20 cellular contexts compared by ENCODE assay signal in the genomic region with DNA sequence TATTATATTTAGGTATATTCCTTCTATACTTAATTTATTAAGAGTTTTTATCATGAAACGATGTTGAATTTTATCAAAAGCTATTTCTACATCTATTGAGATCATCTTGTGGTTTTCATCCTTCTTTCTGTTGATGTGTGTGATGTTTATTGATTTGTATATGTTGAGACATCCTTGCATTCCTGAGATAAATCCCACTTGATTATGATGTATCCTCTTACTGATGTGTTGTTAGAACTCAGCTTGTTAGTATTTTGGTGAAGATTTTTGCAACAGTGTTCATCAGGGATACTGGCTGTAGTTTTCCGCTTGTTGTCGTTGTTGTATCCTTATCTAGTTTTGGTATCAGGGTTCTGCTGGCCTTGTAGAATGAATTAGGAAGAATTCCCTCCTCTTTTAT.
DNase-seq lines count a peak whose midpoint lies in the region; ATAC-seq, FAIRE-seq and TF ChIP-seq lines count a peak whose summit lies in the region.
"Had no signal": no experiment of that assay in that cellular context is flagged by ENCODE, and none has a peak within 500 bp of the region (broad histone marks: within the 10 kb centered on the region; RNA-seq: fewer than 3 reads in every experiment).

No MANE protein-coding gene starts in this region.

- no peaks in the 10 kb centered on the region for H3K27me3 ChIP-seq in Peyer's patch
- H3K27me3 ChIP-seq: BE2C had no signal

- H3K36me3 ChIP-seq in Peyer's patch, result no peaks in the 10 kb centered on the region
- H3K36me3 ChIP-seq in kidney (ENCODE audit: control insufficient read depth in 1 of 2, insufficient read depth in 2 of 2, low read length in 2 of 2), result peaks cover 0 to 4% of the 10 kb centered on the region in 2 donors
- H3K36me3 ChIP-seq: BE2C, HAP-1 had no signal

- no peak for FAIRE-seq in kidney (lab: Jason Lieb, UNC)
- FAIRE-seq: A204.1, H1 had no signal

- H3K9me3 ChIP-seq in Peyer's patch, result peaks cover 0 to 6% (median 0%) of the 10 kb centered on the region in 4 donors
- peaks cover 0 to 14% of the 10 kb centered on the region in 2 donors for H3K9me3 ChIP-seq in kidney (ENCODE audit: control insufficient read depth in 1 of 2, low read length in 2 of 2)
- H3K9me3 ChIP-seq: BE2C had no signal

- TF ChIP-seq POLR2A in Peyer's patch (IDR thresholded peaks at IDR 0.05), result no peak

- no peaks in the 10 kb centered on the region for H3K4me1 ChIP-seq in Peyer's patch
- H3K4me1 ChIP-seq in kidney (ENCODE audit: control insufficient read depth in 1 of 2, insufficient read depth in 1 of 2, low read depth in 1 of 2, low read length in 2 of 2), result no peaks in the 10 kb centered on the region
- H3K4me1 ChIP-seq: BE2C, Caco-2, HAP-1 had no signal

- no peak for TF ChIP-seq CTCF in Peyer's patch (IDR thresholded peaks at IDR 0.05)
- no peak for TF ChIP-seq CTCF in kidney (IDR thresholded peaks at IDR 0.05; ENCODE audit: borderline replicate concordance, extremely low read depth, insufficient read depth)

- peak; percentile 47 for DNase-seq in HCEC 1CT
- DNase-seq in amniotic epithelial cell (ENCODE audit: low read depth), result peak; percentile 93
- DNase-seq in iris pigment epithelial cell (ENCODE audit: low read depth), result peak; percentile 73
- DNase-seq in Peyer's patch, result no peak
- DNase-seq in stimulated activated CD4-positive, alpha-beta T cell treated with anti-CD3 and anti-CD28 coated beads, Interleukin-4, amount 100 ng/mL, for 4 hours, result no peak
- no peak for DNase-seq in kidney
- DNase-seq: ACHN; BE2C; C1 segment of cervical spinal cord; Caco-2; CD4-positive, CD25-positive, alpha-beta regulatory T cell; DMS153; DMS79 treated with DMSO at 0.1 percent for 48 hours; GF-D8; KBM-7 had no signal

- no peak overlapping the region for H3K9ac ChIP-seq in kidney (ENCODE audit: low read length in 2 of 2)

- ATAC-seq in GM19324 (IDR thresholded peaks at IDR 0.05; ENCODE audit: low FRiP score, unreplicated experiment), result no peak

- intact Hi-C loops in kidney (cut with DNase I), result no loop called here

- H3K27ac ChIP-seq in Peyer's patch (no peak overlapping the region), kidney (ENCODE audit: low read depth in 2 of 2, low read length in 2 of 2) (no peak overlapping the region)
- H3K27ac ChIP-seq: HL-60 had no signal

- no peak overlapping the region for H3K4me3 ChIP-seq in Peyer's patch
- H3K4me3 ChIP-seq in kidney (ENCODE audit: low read length in 2 of 2), result no peak overlapping the region
- H3K4me3 ChIP-seq: HAP-1 had no signal

Comparison
In these comparisons a context has a peak if more than half of its experiments do, and no peak if none do; other contexts are left out.
1. DNase-seq: peak in HCEC 1CT (single experiment), amniotic epithelial cell (single experiment) and iris pigment epithelial cell (single experiment); none in Peyer's patch (0 of 3), stimulated activated CD4-positive, alpha-beta T cell treated with anti-CD3 and anti-CD28 coated beads, Interleukin-4, amount 100 ng/mL, for 4 hours (0 of 2) and kidney (single experiment).